In the genomic region with DNA sequence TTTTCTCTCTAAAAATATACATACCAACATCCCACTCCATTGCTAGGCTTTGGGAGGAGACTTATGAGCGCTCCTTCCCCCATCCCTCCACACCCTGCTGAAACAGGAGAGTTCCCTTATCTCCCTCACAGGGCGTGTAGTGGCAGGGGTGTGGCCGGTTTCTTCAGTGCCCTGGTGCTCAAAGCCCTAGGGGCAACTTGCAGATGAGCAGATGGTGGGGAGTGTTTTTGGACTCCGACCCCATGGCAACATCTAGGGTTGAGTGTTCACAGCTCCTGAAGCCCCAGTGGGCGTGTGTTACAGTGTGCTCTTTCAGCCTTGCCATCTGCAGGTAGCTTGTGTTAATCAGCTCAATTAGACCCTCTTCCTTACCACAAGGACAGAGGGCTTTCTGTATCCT, we compare ENCODE assay signal across 8 cellular contexts.
DNase-seq lines count a peak whose midpoint lies in the region; ATAC-seq, FAIRE-seq and TF ChIP-seq lines count a peak whose summit lies in the region.

No MANE protein-coding gene starts in this region.

- H3K27me3 ChIP-seq in foreskin keratinocyte = no peaks in the 10 kb centered on the region

- FAIRE-seq in GM12891 (lab: Jason Lieb, UNC) = peak; percentile 56

- H3K4me3 ChIP-seq in HEK293 (ENCODE audit: low read depth, low read length) = no peak overlapping the region

- peak overlapping the region; percentile 34; the same call in 1 of the 2 replicates for H3K27ac ChIP-seq in HEK293 (ENCODE audit: extremely low read depth, low read depth, low read length)
- no peak overlapping the region for H3K27ac ChIP-seq in foreskin keratinocyte

- CTCF ChIA-PET in HEK293 (lab: Yijun Ruan, JAX) = interaction anchor here (0.6 kb wide), 1 partner anchor 118 kb away, joined by 7 read pairs; no protein-coding TSS in a partner anchor

- TF ChIP-seq CTCF in HEK293 (tag by site-specific recombination; IDR thresholded peaks at IDR 0.05) = no peak
- TF ChIP-seq CTCF in foreskin keratinocyte (conservative IDR thresholded peaks at IDR 0.05) = no peak

- no peaks in the 10 kb centered on the region for H3K9me3 ChIP-seq in HEK293 (ENCODE audit: control insufficient read depth, insufficient read depth, low read depth, low read length)

- TF ChIP-seq POLR2A in GM12891 (IDR thresholded peaks at IDR 0.05; ENCODE audit: low read depth, low read length) = no peak

- no peaks in the 10 kb centered on the region for H3K36me3 ChIP-seq in HEK293 (ENCODE audit: control insufficient read depth in 2 of 2, insufficient read depth in 1 of 2, low read length in 2 of 2)

- peak; percentile 42 for ATAC-seq in foreskin keratinocyte

- POLR2A ChIA-PET in HEK293 (lab: Yijun Ruan, JAX) = no interaction called here

- DNase-seq in GM12891 (ENCODE audit: insufficient read length, low spot score) = no peak
- DNase-seq in NAMALWA (ENCODE audit: low spot score) = peak; percentile 99
- no peak for DNase-seq in foreskin keratinocyte
- no peak for DNase-seq in NCI-H446 treated with DMSO at 0.1 percent for 48 hours (lab: John Stamatoyannopoulos, UW)
- DNase-seq in T-helper 2 cell = no peak
- DNase-seq in NCI-H1930 (lab: John Stamatoyannopoulos, UW) = no peak
- no peak for DNase-seq in SHP77 treated with DMSO at 0.1 percent for 48 hours (lab: John Stamatoyannopoulos, UW)

- H3K4me1 ChIP-seq in HEK293 (ENCODE audit: control insufficient read depth, insufficient read depth, low read length) (no peaks in the 10 kb centered on the region; the same call in 1 of the 2 replicates), foreskin keratinocyte (no peaks in the 10 kb centered on the region)

TF ChIP-seq in GM12891, 5 proteins besides CTCF, POLR2A, EP300 and RAD21:
- TF ChIP-seq POU2F2 (IDR thresholded peaks at IDR 0.05; ENCODE audit: low read depth, low read length) (no peak), TAF1 (IDR thresholded peaks at IDR 0.05; ENCODE audit: low read depth, low read length) (no peak), PAX5 (IDR thresholded peaks at IDR 0.05; ENCODE audit: insufficient read depth, low read length, severe bottlenecking) (no peak), SPI1 (IDR thresholded peaks at IDR 0.05; ENCODE audit: low read depth, low read length) (no peak), POLR2AphosphoS5 (IDR thresholded peaks at IDR 0.05; ENCODE audit: low read depth, low read length) (no peak)

TF ChIP-seq in HEK293, 187 proteins besides CTCF, POLR2A, EP300 and RAD21:
- TF ChIP-seq KLF1 (tag by site-specific recombination; IDR thresholded peaks at IDR 0.05) (peak; percentile 93), SP7 (tag by site-specific recombination; IDR thresholded peaks at IDR 0.05) (no peak)
- TF ChIP-seq, protein P1, sequence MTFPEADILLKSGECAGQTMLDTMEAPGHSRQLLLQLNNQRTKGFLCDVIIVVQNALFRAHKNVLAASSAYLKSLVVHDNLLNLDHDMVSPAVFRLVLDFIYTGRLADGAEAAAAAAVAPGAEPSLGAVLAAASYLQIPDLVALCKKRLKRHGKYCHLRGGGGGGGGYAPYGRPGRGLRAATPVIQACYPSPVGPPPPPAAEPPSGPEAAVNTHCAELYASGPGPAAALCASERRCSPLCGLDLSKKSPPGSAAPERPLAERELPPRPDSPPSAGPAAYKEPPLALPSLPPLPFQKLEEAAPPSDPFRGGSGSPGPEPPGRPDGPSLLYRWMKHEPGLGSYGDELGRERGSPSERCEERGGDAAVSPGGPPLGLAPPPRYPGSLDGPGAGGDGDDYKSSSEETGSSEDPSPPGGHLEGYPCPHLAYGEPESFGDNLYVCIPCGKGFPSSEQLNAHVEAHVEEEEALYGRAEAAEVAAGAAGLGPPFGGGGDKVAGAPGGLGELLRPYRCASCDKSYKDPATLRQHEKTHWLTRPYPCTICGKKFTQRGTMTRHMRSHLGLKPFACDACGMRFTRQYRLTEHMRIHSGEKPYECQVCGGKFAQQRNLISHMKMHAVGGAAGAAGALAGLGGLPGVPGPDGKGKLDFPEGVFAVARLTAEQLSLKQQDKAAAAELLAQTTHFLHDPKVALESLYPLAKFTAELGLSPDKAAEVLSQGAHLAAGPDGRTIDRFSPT (tag by site-specific recombination; IDR thresholded peaks at IDR 0.05) = no peak
